Comparison of ENCODE assay signal across 8 cellular contexts in genomic region chr12:133038310-133038709, GRCh38. TPM values are rescaled to one million over a fixed set of nuclear protein-coding genes. Genes with fewer than 3 reads are reported as not detected.
DNase-seq lines count a peak whose midpoint lies in the region; ATAC-seq and TF ChIP-seq lines count a peak whose summit lies in the region.

No MANE protein-coding gene starts in this region.

- WGBS in suprapubic skin, result 55% methylated on average over 3 of the region's 3 CpGs

- POLR2A ChIA-PET in activated CD4-positive, alpha-beta T cell treated with anti-CD3 and anti-CD28 coated beads, Interleukin-2, amount 10 ng/mL, durations not matched to agents 7 days and 5 days (lab: Charles Lee), result no interaction called here
- POLR2A ChIA-PET in HEK293T (lab: Yijun Ruan, JAX), result interaction anchor here (1.0 kb wide), 1 partner anchor 42 kb away, joined by 4 read pairs; no protein-coding TSS in a partner anchor

- H3K9me3 ChIP-seq in iPS-20b (ENCODE audit: insufficient read depth, low read depth, low read length) (peaks cover 65% of the 10 kb centered on the region), suprapubic skin (peaks cover 50% of the 10 kb centered on the region)

- peak overlapping the region; percentile 88 for H3K4me3 Mint-ChIP-seq in activated CD4-positive, alpha-beta T cell treated with anti-CD3 and anti-CD28 coated beads, Interleukin-2, amount 10 ng/mL, durations not matched to agents 7 days and 5 days
- H3K4me3 Mint-ChIP-seq in activated T-helper 17 cell treated with anti-CD3 and anti-CD28 coated beads, Interleukin-2, amount 50 U/mL, for 72 hours, result peak overlapping the region; percentile 81

- H3K36me3 ChIP-seq in iPS-20b (ENCODE audit: insufficient read depth, low read depth, low read length), result peaks cover 44% of the 10 kb centered on the region
- H3K36me3 ChIP-seq in suprapubic skin, result peaks cover 32% of the 10 kb centered on the region

- no peak for TF ChIP-seq EP300 in suprapubic skin (IDR thresholded peaks at IDR 0.05)

- no peak for TF ChIP-seq POLR2A in suprapubic skin (IDR thresholded peaks at IDR 0.05)

- no peak for TF ChIP-seq CTCF in suprapubic skin (IDR thresholded peaks at IDR 0.05)

- no peaks in the 10 kb centered on the region for H3K27me3 ChIP-seq in iPS-20b (ENCODE audit: insufficient read depth, low read length)
- H3K27me3 ChIP-seq in suprapubic skin, result no peaks in the 10 kb centered on the region

- no peak for DNase-seq in activated CD4-positive, alpha-beta T cell treated with anti-CD3 and anti-CD28 coated beads, Interleukin-2, amount 10 ng/mL, durations not matched to agents 7 days and 5 days
- no peak for DNase-seq in activated CD4-positive, alpha-beta T cell treated with anti-CD3 and anti-CD28 coated beads, Interleukin-2, amount 50 U/mL, for 48 hours
- DNase-seq in suprapubic skin (ENCODE audit: low spot score in 2 of 2) (no peak), AML-193 (lab: John Stamatoyannopoulos, UW) (no peak), HEK293T (ENCODE audit: extremely low spot score) (no peak)

- ATAC-seq in activated T-helper 17 cell treated with anti-CD3 and anti-CD28 coated beads, Interleukin-2, amount 50 U/mL, for 72 hours (replicated peaks), result no peak
- no peak for ATAC-seq in HG03442 (IDR thresholded peaks at IDR 0.05; ENCODE audit: unreplicated experiment)

- CTCF ChIA-PET in activated CD4-positive, alpha-beta T cell treated with anti-CD3 and anti-CD28 coated beads, Interleukin-2, amount 10 ng/mL, durations not matched to agents 7 days and 5 days (lab: Charles Lee), result interaction anchor here (0.6 to 1.2 kb wide), 4 partner anchors 14 to 159 kb away, joined by 3 to 5 read pairs (median 3); partner anchors contain the start of gene ZNF891
- CTCF ChIA-PET in HEK293T (lab: Yijun Ruan, JAX), result no interaction called here

- H3K9me3 Mint-ChIP-seq in activated CD4-positive, alpha-beta T cell treated with anti-CD3 and anti-CD28 coated beads, Interleukin-2, amount 10 ng/mL, durations not matched to agents 7 days and 5 days, result peaks cover 46% of the 10 kb centered on the region
- H3K9me3 Mint-ChIP-seq in activated T-helper 17 cell treated with anti-CD3 and anti-CD28 coated beads, Interleukin-2, amount 50 U/mL, for 72 hours, result peaks cover 30% of the 10 kb centered on the region

- H3K27me3 Mint-ChIP-seq in activated CD4-positive, alpha-beta T cell treated with anti-CD3 and anti-CD28 coated beads, Interleukin-2, amount 10 ng/mL, durations not matched to agents 7 days and 5 days, result peaks cover 3% of the 10 kb centered on the region
- H3K27me3 Mint-ChIP-seq in activated T-helper 17 cell treated with anti-CD3 and anti-CD28 coated beads, Interleukin-2, amount 50 U/mL, for 72 hours, result peaks cover 4% of the 10 kb centered on the region

- peaks cover 14% of the 10 kb centered on the region for H3K4me1 Mint-ChIP-seq in activated CD4-positive, alpha-beta T cell treated with anti-CD3 and anti-CD28 coated beads, Interleukin-2, amount 10 ng/mL, durations not matched to agents 7 days and 5 days
- no peaks in the 10 kb centered on the region for H3K4me1 Mint-ChIP-seq in activated T-helper 17 cell treated with anti-CD3 and anti-CD28 coated beads, Interleukin-2, amount 50 U/mL, for 72 hours

- H3K4me1 ChIP-seq in iPS-20b (ENCODE audit: insufficient read depth, low read length) (no peaks in the 10 kb centered on the region), suprapubic skin (peaks cover 11% of the 10 kb centered on the region)

- H3K4me3 ChIP-seq in iPS-20b (ENCODE audit: low read length), result peak overlapping the region; percentile 88
- peak overlapping the region; percentile 72 for H3K4me3 ChIP-seq in suprapubic skin

- H3K27ac Mint-ChIP-seq in activated CD4-positive, alpha-beta T cell treated with anti-CD3 and anti-CD28 coated beads, Interleukin-2, amount 10 ng/mL, durations not matched to agents 7 days and 5 days, result peak overlapping the region; percentile 98
- peak overlapping the region; percentile 94 for H3K27ac Mint-ChIP-seq in activated T-helper 17 cell treated with anti-CD3 and anti-CD28 coated beads, Interleukin-2, amount 50 U/mL, for 72 hours

- peak overlapping the region; percentile 94; the same call in 1 of the 2 replicates for H3K9ac ChIP-seq in iPS-20b (ENCODE audit: low read depth, low read length)

- peaks cover 64% of the 10 kb centered on the region for H3K36me3 Mint-ChIP-seq in activated CD4-positive, alpha-beta T cell treated with anti-CD3 and anti-CD28 coated beads, Interleukin-2, amount 10 ng/mL, durations not matched to agents 7 days and 5 days (ENCODE audit: low read depth)
- H3K36me3 Mint-ChIP-seq in activated T-helper 17 cell treated with anti-CD3 and anti-CD28 coated beads, Interleukin-2, amount 50 U/mL, for 72 hours (ENCODE audit: low read depth), result peaks cover 70% of the 10 kb centered on the region

- H3K27ac ChIP-seq in iPS-20b (ENCODE audit: low read length), result no peak overlapping the region
- no peak overlapping the region for H3K27ac ChIP-seq in suprapubic skin

TF ChIP-seq in HEK293T, 16 proteins besides CTCF, POLR2A, EP300 and RAD21:
- TF ChIP-seq FOXK2 (IDR thresholded peaks at IDR 0.05), result no peak
- TF ChIP-seq ELF4 (IDR thresholded peaks at IDR 0.05), result no peak
- TF ChIP-seq SUZ12 (IDR thresholded peaks at IDR 0.05), result no peak
- TF ChIP-seq SP1 (IDR thresholded peaks at IDR 0.05), result no peak
- no peak for TF ChIP-seq PKNOX1 (IDR thresholded peaks at IDR 0.05)
- no peak for TF ChIP-seq CTBP1 (IDR thresholded peaks at IDR 0.05; ENCODE audit: borderline replicate concordance)
- TF ChIP-seq ARNT (IDR thresholded peaks at IDR 0.05), result no peak
- no peak for TF ChIP-seq L3MBTL2 (conservative IDR thresholded peaks at IDR 0.05)

RNA-seq across cellular contexts. Expression of gene ZNF84, which starts 1.0 kb away (rescaled TPM):
- total RNA-seq in activated CD4-positive, alpha-beta T cell treated with anti-CD3 and anti-CD28 coated beads, Interleukin-2, amount 10 ng/mL, durations not matched to agents 7 days and 5 days, result 10 to 100 TPM; 22.7 to 23.6 TPM
- 10 to 100 TPM; 13.7 to 30.0 TPM for total RNA-seq in activated T-helper 17 cell treated with anti-CD3 and anti-CD28 coated beads, Interleukin-2, amount 50 U/mL, for 72 hours
- total RNA-seq in suprapubic skin, result 10 to 100 TPM in 3 of 4 donors, 1 to 10 TPM in 1; 8.0 to 41.9 (median 21.2) TPM

RNA-seq across cellular contexts. Expression of gene ZNF140, which starts 42.4 kb away (rescaled TPM):
- total RNA-seq in activated CD4-positive, alpha-beta T cell treated with anti-CD3 and anti-CD28 coated beads, Interleukin-2, amount 10 ng/mL, durations not matched to agents 7 days and 5 days, result 10 to 100 TPM; 14.6 to 16.2 TPM
- 10 to 100 TPM in 1 of 2 donors, 1 to 10 TPM in 1; 8.9 to 14.5 TPM for total RNA-seq in activated T-helper 17 cell treated with anti-CD3 and anti-CD28 coated beads, Interleukin-2, amount 50 U/mL, for 72 hours
- 10 to 100 TPM in 3 of 4 donors, 1 to 10 TPM in 1; 7.4 to 17.9 (median 12.2) TPM for total RNA-seq in suprapubic skin

RNA-seq across cellular contexts. Expression of gene ZNF26, which starts 52.1 kb away (rescaled TPM):
- total RNA-seq in activated CD4-positive, alpha-beta T cell treated with anti-CD3 and anti-CD28 coated beads, Interleukin-2, amount 10 ng/mL, durations not matched to agents 7 days and 5 days, result 10 to 100 TPM; 14.0 to 20.2 TPM
- total RNA-seq in activated T-helper 17 cell treated with anti-CD3 and anti-CD28 coated beads, Interleukin-2, amount 50 U/mL, for 72 hours, result 10 to 100 TPM; 15.6 to 17.7 TPM
- 10 to 100 TPM; 10.5 to 23.4 (median 11.8) TPM for total RNA-seq in suprapubic skin
